In genomic region chr17:58326609-58327341, GRCh38 we compare ENCODE assay signal across 2 cellular contexts.
TF ChIP-seq lines count a peak whose summit lies in the region.

No MANE protein-coding gene starts in this region.

TF ChIP-seq in SK-N-SH, 30 proteins besides CTCF, POLR2A, EP300 and RAD21:
- TF ChIP-seq USF2 (IDR thresholded peaks at IDR 0.05; ENCODE audit: borderline replicate concordance, low read depth, low read length), result no peak
- no peak for TF ChIP-seq FOSL2 (IDR thresholded peaks at IDR 0.05; ENCODE audit: borderline replicate concordance, low read depth)
- TF ChIP-seq SIN3A (IDR thresholded peaks at IDR 0.05; ENCODE audit: borderline replicate concordance, low read depth, low read length), result no peak
- no peak for TF ChIP-seq TAF1 (IDR thresholded peaks at IDR 0.05; ENCODE audit: borderline replicate concordance, low read depth, low read length)
- TF ChIP-seq EZH2phosphoT487 (IDR thresholded peaks at IDR 0.05; ENCODE audit: borderline replicate concordance, low read depth), result no peak
- no peak for TF ChIP-seq RFX5 (IDR thresholded peaks at IDR 0.05; ENCODE audit: low read length)

TF ChIP-seq in SK-N-SH treated with all-trans-retinoic acid at 6 μM for 48 hours, 23 proteins besides CTCF, POLR2A, EP300 and RAD21 (continued from another document):
- no peak for TF ChIP-seq ZFP3 (CRISPR knock-in tag; IDR thresholded peaks at IDR 0.05)
- no peak for TF ChIP-seq ESRRG (CRISPR knock-in tag; IDR thresholded peaks at IDR 0.05)
- TF ChIP-seq ARNTL (CRISPR knock-in tag; IDR thresholded peaks at IDR 0.05; ENCODE audit: borderline replicate concordance, low read depth), result no peak
- TF ChIP-seq POU6F1 (CRISPR knock-in tag; IDR thresholded peaks at IDR 0.05; ENCODE audit: borderline replicate concordance, low read depth), result no peak
- no peak for TF ChIP-seq ZNF70 (CRISPR knock-in tag; IDR thresholded peaks at IDR 0.05)
- TF ChIP-seq CREB5 (CRISPR knock-in tag; IDR thresholded peaks at IDR 0.05; ENCODE audit: low read depth), result no peak
- TF ChIP-seq ZC3H10 (CRISPR knock-in tag; IDR thresholded peaks at IDR 0.05), result no peak
- no peak for TF ChIP-seq TOX (CRISPR knock-in tag; IDR thresholded peaks at IDR 0.05; ENCODE audit: borderline replicate concordance)
- TF ChIP-seq SNAI2 (CRISPR knock-in tag; IDR thresholded peaks at IDR 0.05), result no peak
